Comparison of ENCODE assay signal across 31 cellular contexts in genomic region chrX:19646298-19646697, GRCh38.
"Had no signal": no experiment of that assay in that cellular context is flagged by ENCODE, and none has a peak within 500 bp of the region (broad histone marks: within the 10 kb centered on the region; RNA-seq: fewer than 3 reads in every experiment).

No MANE protein-coding gene starts in this region.

- H3K4me3 Mint-ChIP-seq: activated CD4-positive, alpha-beta T cell treated with anti-CD3 and anti-CD28 coated beads, Interleukin-2, amount 10 ng/mL, durations not matched to agents 7 days and 5 days; activated CD8-positive, alpha-beta memory T cell treated with anti-CD3 and anti-CD28 coated beads, Interleukin-2, amount 10 ng/mL, durations not matched to agents 7 days and 5 days; activated CD8-positive, alpha-beta T cell treated with anti-CD3 and anti-CD28 coated beads for 36 hours; activated naive CD4-positive, alpha-beta T cell treated with anti-CD3 and anti-CD28 coated beads, Interleukin-2, amount 50 U/mL, for 24 hours; immature natural killer cell; naive thymus-derived CD8-positive, alpha-beta T cell; stimulated activated naive CD8-positive, alpha-beta T cell treated with anti-CD3 and anti-CD28 coated beads, Interleukin-15, Interleukin-2, amounts not matched to agents 100 ng/mL and 50 ng/mL, for 24 hours had no signal

- ATAC-seq: activated CD8-positive, alpha-beta memory T cell treated with anti-CD3 and anti-CD28 coated beads, Interleukin-2, amount 10 ng/mL, durations not matched to agents 7 days and 5 days; activated CD8-positive, alpha-beta T cell treated with anti-CD3 and anti-CD28 coated beads for 36 hours; esophagus mucosa; left lung; naive thymus-derived CD8-positive, alpha-beta T cell; psoas muscle; right cardiac atrium had no signal

- H3K9me3 ChIP-seq: left lung, neutrophil, ovary, psoas muscle, transverse colon had no signal

- FAIRE-seq: endothelial cell of umbilical vein, TTC549, urothelium cell line had no signal

- DNase-seq: activated CD4-positive, alpha-beta T cell treated with anti-CD3 and anti-CD28 coated beads, Interleukin-2, amount 10 ng/mL, durations not matched to agents 7 days and 5 days; activated CD4-positive, CD25-positive, alpha-beta regulatory T cell treated with anti-CD3 and anti-CD28 coated beads, Interleukin-2, amount 50 U/mL, for 72 hours; activated CD8-positive, alpha-beta memory T cell treated with anti-CD3 and anti-CD28 coated beads, Interleukin-2, amount 10 ng/mL, durations not matched to agents 7 days and 5 days; activated CD8-positive, alpha-beta T cell treated with anti-CD3 and anti-CD28 coated beads for 36 hours; activated gamma-delta T cell treated with Interleukin-2 at 50 U/mL for 16 hours; activated T-cell treated with anti-CD3 and anti-CD28 coated beads for 4 hours; aorta; brain microvascular endothelial cell; caudate nucleus; dermis blood vessel endothelial cell; effector memory CD4-positive, alpha-beta T cell; foreskin melanocyte; glutamatergic neuron; immature natural killer cell; left lung; naive thymus-derived CD8-positive, alpha-beta T cell; ovary; psoas muscle; right cardiac atrium; stimulated activated CD4-positive, alpha-beta T cell treated with anti-CD3 and anti-CD28 coated beads, Interleukin-1b, Interleukin-23, amount 100 ng/mL, for 48 hours; transverse colon; WERI-Rb-1 had no signal

- H3K4me3 ChIP-seq: hepatocyte, left lung, lung, ovary, psoas muscle, transverse colon had no signal

- H3K4me2 ChIP-seq: hepatocyte had no signal

- H2AFZ ChIP-seq: hepatocyte had no signal

- H3K27me3 ChIP-seq: brain microvascular endothelial cell, hepatocyte, left lung, neutrophil, ovary, transverse colon had no signal

- H3K9me3 Mint-ChIP-seq: activated CD4-positive, alpha-beta T cell treated with anti-CD3 and anti-CD28 coated beads, Interleukin-2, amount 10 ng/mL, durations not matched to agents 7 days and 5 days; activated CD8-positive, alpha-beta T cell treated with anti-CD3 and anti-CD28 coated beads for 36 hours; activated naive CD4-positive, alpha-beta T cell treated with anti-CD3 and anti-CD28 coated beads, Interleukin-2, amount 50 U/mL, for 24 hours; immature natural killer cell; naive thymus-derived CD8-positive, alpha-beta T cell had no signal

- H3K79me2 ChIP-seq: hepatocyte had no signal

- H3K27me3 Mint-ChIP-seq: activated CD4-positive, alpha-beta T cell treated with anti-CD3 and anti-CD28 coated beads, Interleukin-2, amount 10 ng/mL, durations not matched to agents 7 days and 5 days; activated CD8-positive, alpha-beta memory T cell treated with anti-CD3 and anti-CD28 coated beads, Interleukin-2, amount 10 ng/mL, durations not matched to agents 7 days and 5 days; activated CD8-positive, alpha-beta T cell treated with anti-CD3 and anti-CD28 coated beads for 36 hours; activated naive CD4-positive, alpha-beta T cell treated with anti-CD3 and anti-CD28 coated beads, Interleukin-2, amount 50 U/mL, for 24 hours; naive thymus-derived CD8-positive, alpha-beta T cell; stimulated activated naive CD8-positive, alpha-beta T cell treated with anti-CD3 and anti-CD28 coated beads, Interleukin-15, Interleukin-2, amounts not matched to agents 100 ng/mL and 50 ng/mL, for 24 hours had no signal

- H3K4me1 ChIP-seq: left lung, psoas muscle, transverse colon had no signal

- H3K27ac Mint-ChIP-seq: activated CD4-positive, alpha-beta T cell treated with anti-CD3 and anti-CD28 coated beads, Interleukin-2, amount 10 ng/mL, durations not matched to agents 7 days and 5 days; activated CD8-positive, alpha-beta memory T cell treated with anti-CD3 and anti-CD28 coated beads, Interleukin-2, amount 10 ng/mL, durations not matched to agents 7 days and 5 days; activated naive CD4-positive, alpha-beta T cell treated with anti-CD3 and anti-CD28 coated beads, Interleukin-2, amount 50 U/mL, for 24 hours; stimulated activated naive CD8-positive, alpha-beta T cell treated with anti-CD3 and anti-CD28 coated beads, Interleukin-15, Interleukin-2, amounts not matched to agents 100 ng/mL and 50 ng/mL, for 24 hours had no signal

- H3K36me3 ChIP-seq: brain microvascular endothelial cell, ovary, transverse colon, WERI-Rb-1 had no signal

- H3K27ac ChIP-seq: brain microvascular endothelial cell, hepatocyte, left lung, ovary, psoas muscle, transverse colon, WERI-Rb-1 had no signal
